18 cellular contexts compared by ENCODE assay signal in the genomic region with DNA sequence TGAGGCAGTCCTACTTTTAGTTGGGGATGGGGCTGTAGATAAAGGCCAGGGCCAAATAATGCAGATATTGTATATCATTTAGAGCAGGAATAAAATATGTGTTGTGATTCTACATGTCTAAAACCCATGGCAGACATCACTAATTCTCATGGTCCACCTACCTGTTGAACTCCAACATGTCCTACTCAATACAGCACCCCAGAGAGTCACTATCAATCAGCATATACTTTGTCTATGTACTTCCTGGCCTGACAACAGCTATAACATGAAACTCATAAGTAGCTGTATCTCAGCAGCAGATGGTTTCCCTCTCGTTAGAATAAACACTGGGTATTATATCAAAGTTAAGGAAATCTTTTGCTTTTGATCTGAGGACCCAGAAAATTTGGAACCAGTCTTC. TPM values are rescaled to one million over a fixed set of nuclear protein-coding genes. Genes with fewer than 3 reads are reported as not detected.
"Had no signal": no experiment of that assay in that cellular context is flagged by ENCODE, and none has a peak within 500 bp of the region (broad histone marks: within the 10 kb centered on the region; RNA-seq: fewer than 3 reads in every experiment).

No MANE protein-coding gene starts in this region.

- H3K27ac ChIP-seq: adrenal gland, hepatocyte, thyroid gland, uterus had no signal

- H3K36me3 ChIP-seq: thyroid gland, uterus had no signal

- H3K9me3 ChIP-seq: adrenal gland, thyroid gland, uterus had no signal

- ATAC-seq: activated T-helper 17 cell treated with anti-CD3 and anti-CD28 coated beads, Interleukin-2, amount 50 U/mL, for 72 hours; left ventricle myocardium superior; stimulated activated effector memory CD8-positive, alpha-beta T cell treated with anti-CD3 and anti-CD28 coated beads, Interleukin-12 subunit alpha, Interleukin-12 subunit beta, amount 100 ng/mL, for 72 hours had no signal

- H3K4me3 Mint-ChIP-seq: activated T-helper 17 cell treated with anti-CD3 and anti-CD28 coated beads, Interleukin-2, amount 50 U/mL, for 72 hours; nephron; stimulated activated effector memory CD8-positive, alpha-beta T cell treated with anti-CD3 and anti-CD28 coated beads, Interleukin-12 subunit alpha, Interleukin-12 subunit beta, amount 100 ng/mL, for 72 hours had no signal

- H3K4me1 Mint-ChIP-seq: nephron had no signal

- H3K9me3 Mint-ChIP-seq: activated T-helper 17 cell treated with anti-CD3 and anti-CD28 coated beads, Interleukin-2, amount 50 U/mL, for 72 hours; nephron; stimulated activated effector memory CD8-positive, alpha-beta T cell treated with anti-CD3 and anti-CD28 coated beads, Interleukin-12 subunit alpha, Interleukin-12 subunit beta, amount 100 ng/mL, for 72 hours had no signal

- H3K27me3 ChIP-seq: adrenal gland, hepatocyte, thyroid gland, uterus had no signal

- H3K4me3 ChIP-seq: adrenal gland, hepatocyte, thyroid gland, uterus had no signal

- DNase-seq: activated CD4-positive, alpha-beta T cell treated with anti-CD3 and anti-CD28 coated beads, Interleukin-2, amount 50 U/mL, for 48 hours; activated CD4-positive, CD25-positive, alpha-beta regulatory T cell treated with anti-CD3 and anti-CD28 coated beads, Interleukin-2, amount 50 U/mL, for 72 hours; activated naive CD4-positive, alpha-beta T cell treated with Interleukin-2 at 50 U/mL for 16 hours; adrenal gland; islet precursor cell; left ventricle myocardium superior; mesenchymal stem cell; occipital lobe; thyroid gland; uterus had no signal

- H3K4me1 ChIP-seq: thyroid gland, uterus had no signal

- H3K27ac Mint-ChIP-seq: activated T-helper 17 cell treated with anti-CD3 and anti-CD28 coated beads, Interleukin-2, amount 50 U/mL, for 72 hours; nephron; stimulated activated effector memory CD8-positive, alpha-beta T cell treated with anti-CD3 and anti-CD28 coated beads, Interleukin-12 subunit alpha, Interleukin-12 subunit beta, amount 100 ng/mL, for 72 hours had no signal

- H3K27me3 Mint-ChIP-seq: activated T-helper 17 cell treated with anti-CD3 and anti-CD28 coated beads, Interleukin-2, amount 50 U/mL, for 72 hours had no signal

RNA-seq across cellular contexts. Expression of a gene that starts 33.4 kb away (rescaled TPM):
- total RNA-seq: activated T-helper 17 cell treated with anti-CD3 and anti-CD28 coated beads, Interleukin-2, amount 50 U/mL, for 72 hours; adrenal gland; cardiac septum; glomerular endothelial cell; left ventricle myocardium superior; occipital lobe; posterior vena cava; thyroid gland had no signal
- polyA plus RNA-seq: adrenal gland, esophagus, hepatocyte had no signal
